ENCODE assay signal across 8 cellular contexts in genomic region chr9:95508968-95509850, GRCh38. TPM values are rescaled to one million over a fixed set of nuclear protein-coding genes. Genes with fewer than 3 reads are reported as not detected.
DNase-seq lines count a peak whose midpoint lies in the region; ATAC-seq and TF ChIP-seq lines count a peak whose summit lies in the region.

No MANE protein-coding gene starts in this region.

- POLR2A ChIA-PET in CD4-positive, alpha-beta T cell (lab: Charles Lee), result interaction anchor here (1.1 to 6.7 kb wide), 4 partner anchors 15 to 366 kb away, joined by 3 to 99 read pairs (median 6); partner anchors contain the start of gene ERCC6L2
- POLR2A ChIA-PET in OCI-LY7 (lab: Charles Lee), result interaction anchor here (0.6 to 1.7 kb wide), 6 partner anchors 11 to 191 kb away, joined by 3 to 6 read pairs (median 4); no protein-coding TSS in a partner anchor

- no peaks in the 10 kb centered on the region for H3K9me3 Mint-ChIP-seq in CD4-positive, alpha-beta T cell
- no peaks in the 10 kb centered on the region for H3K9me3 Mint-ChIP-seq in activated T-helper 17 cell treated with anti-CD3 and anti-CD28 coated beads, Interleukin-2, amount 50 U/mL, for 72 hours

- peak overlapping the region; percentile 93 for H3K4me3 Mint-ChIP-seq in CD4-positive, alpha-beta T cell
- peak overlapping the region; percentile 97 for H3K4me3 Mint-ChIP-seq in activated T-helper 17 cell treated with anti-CD3 and anti-CD28 coated beads, Interleukin-2, amount 50 U/mL, for 72 hours

- peaks cover 23% of the 10 kb centered on the region for H3K27me3 Mint-ChIP-seq in CD4-positive, alpha-beta T cell
- H3K27me3 Mint-ChIP-seq in activated T-helper 17 cell treated with anti-CD3 and anti-CD28 coated beads, Interleukin-2, amount 50 U/mL, for 72 hours, result peaks cover 13% of the 10 kb centered on the region

- H3K4me2 ChIP-seq in OCI-LY7 (ENCODE audit: low read length), result peak overlapping the region; percentile 89

- peaks cover 14% of the 10 kb centered on the region for H4K20me1 ChIP-seq in OCI-LY7 (ENCODE audit: insufficient read depth, low read length)

- H3K27ac Mint-ChIP-seq in CD4-positive, alpha-beta T cell, result peak overlapping the region; percentile 83
- no peak overlapping the region for H3K27ac Mint-ChIP-seq in activated T-helper 17 cell treated with anti-CD3 and anti-CD28 coated beads, Interleukin-2, amount 50 U/mL, for 72 hours

- no peaks in the 10 kb centered on the region for H3K36me3 ChIP-seq in OCI-LY7 (ENCODE audit: insufficient read depth, low read length)
- no peaks in the 10 kb centered on the region for H3K36me3 ChIP-seq in muscle layer of duodenum (ENCODE audit: control insufficient read depth in 1 of 2, insufficient read depth in 2 of 2, low read length in 2 of 2)

- peaks cover 11% of the 10 kb centered on the region for H3K27me3 ChIP-seq in CD4-positive, alpha-beta T cell (ENCODE audit: control insufficient read depth, insufficient read depth, low read length)
- no peaks in the 10 kb centered on the region for H3K27me3 ChIP-seq in muscle layer of duodenum (ENCODE audit: low read depth, low read length)

- H3K79me2 ChIP-seq in OCI-LY7 (ENCODE audit: insufficient read depth, low read depth, low read length), result peaks cover 43% of the 10 kb centered on the region

- H3K4me3 ChIP-seq in OCI-LY7 (ENCODE audit: low read depth, low read length, poor library complexity, severe bottlenecking), result peak overlapping the region; percentile 82
- H3K4me3 ChIP-seq in muscle layer of duodenum (ENCODE audit: low read depth in 1 of 2, low read length in 2 of 2), result peak overlapping the region; percentile 73 to 95

- intact Hi-C loops in CD4-positive, alpha-beta T cell (cut with DNase I, micrococcal nuclease), result loop anchor here in 1 of 2 experiments (5.0 to 10.0 kb wide), 2 partner anchors 368 to 784 kb away; partner anchors contain the start of genes AOPEP and ERCC6L2
- intact Hi-C loops in OCI-LY7 (cut with micrococcal nuclease; ENCODE audit: unreplicated experiment), result loop anchor here (1.0 to 5.0 kb wide), 6 partner anchors 15 to 908 kb away; partner anchors contain the start of genes ERCC6L2, FANCC and ZNF367

- H3K4me1 ChIP-seq in OCI-LY7 (ENCODE audit: insufficient read depth, low read length, poor library complexity, severe bottlenecking) (peaks cover 26% of the 10 kb centered on the region), muscle layer of duodenum (ENCODE audit: control insufficient read depth in 1 of 2, insufficient read depth in 2 of 2, low read length in 2 of 2) (peaks cover 2 to 21% of the 10 kb centered on the region in 2 donors)

- no TSS peak for BruUV-seq in OCI-LY7 (replicated peaks; lab: Mats Ljungman, UMichigan)

- H3K27ac ChIP-seq in CD4-positive, alpha-beta T cell (ENCODE audit: low read depth, low read length), result no peak overlapping the region
- H3K27ac ChIP-seq in OCI-LY7 (ENCODE audit: low read depth, low read length, poor library complexity, severe bottlenecking) (peak overlapping the region; percentile 76), muscle layer of duodenum (ENCODE audit: low read length) (peak overlapping the region; percentile 67), substantia nigra (ENCODE audit: low read depth, low read length, poor library complexity, severe bottlenecking) (peak overlapping the region; percentile 96)

- peak in 7 of 10 experiments; percentile 43 to 67 (median 54) for DNase-seq in CD4-positive, alpha-beta T cell
- peak; percentile 81 for DNase-seq in GM20000 (ENCODE audit: low spot score)
- DNase-seq in HuH-7.5 (ENCODE audit: low spot score), result peak; percentile 82
- DNase-seq in OCI-LY7 (ENCODE audit: low spot score), result peak; percentile 92
- DNase-seq in fibroblast of gingiva (ENCODE audit: low read depth), result peak; percentile 93
- DNase-seq in substantia nigra (lab: John Stamatoyannopoulos, UW), result peak; percentile 41 to 92 (median 81)

- TF ChIP-seq CTCF in CD4-positive, alpha-beta T cell (IDR thresholded peaks at IDR 0.05), result no peak
- no peak for TF ChIP-seq CTCF in GM20000 (IDR thresholded peaks at IDR 0.05; ENCODE audit: extremely low read depth, missing control alignments)
- TF ChIP-seq CTCF in OCI-LY7 (conservative IDR thresholded peaks at IDR 0.05; ENCODE audit: low read length), result no peak

- CTCF ChIA-PET in CD4-positive, alpha-beta T cell (lab: Charles Lee), result interaction anchor here (1.1 kb wide), 1 partner anchor 15 kb away, joined by 3 read pairs; no protein-coding TSS in a partner anchor
- CTCF ChIA-PET in OCI-LY7 (lab: Charles Lee; ENCODE audit: unreplicated experiment), result no interaction called here

- H3K36me3 Mint-ChIP-seq in CD4-positive, alpha-beta T cell (ENCODE audit: low read depth), result peaks cover 30% of the 10 kb centered on the region
- H3K36me3 Mint-ChIP-seq in activated T-helper 17 cell treated with anti-CD3 and anti-CD28 coated beads, Interleukin-2, amount 50 U/mL, for 72 hours (ENCODE audit: low read depth), result no peaks in the 10 kb centered on the region

- ATAC-seq in CD4-positive, alpha-beta T cell (ENCODE audit: poor library complexity), result peak; percentile 37
- ATAC-seq in activated T-helper 17 cell treated with anti-CD3 and anti-CD28 coated beads, Interleukin-2, amount 50 U/mL, for 72 hours (replicated peaks), result peak; percentile 13

- no peaks in the 10 kb centered on the region for H3K9me2 ChIP-seq in OCI-LY7 (ENCODE audit: insufficient read depth, low read length)

- H2AFZ ChIP-seq in OCI-LY7 (ENCODE audit: low read length), result peak overlapping the region; percentile 71; the same call in 1 of the 2 replicates

- no peaks in the 10 kb centered on the region for H3K9me3 ChIP-seq in CD4-positive, alpha-beta T cell (ENCODE audit: control insufficient read depth, low read length)
- H3K9me3 ChIP-seq in OCI-LY7 (ENCODE audit: low read length) (no peaks in the 10 kb centered on the region), muscle layer of duodenum (ENCODE audit: control insufficient read depth in 1 of 2, low read length in 2 of 2) (no peaks in the 10 kb centered on the region)

- peaks cover 56% of the 10 kb centered on the region for H3K4me1 Mint-ChIP-seq in CD4-positive, alpha-beta T cell (ENCODE audit: low read depth)
- peaks cover 10% of the 10 kb centered on the region for H3K4me1 Mint-ChIP-seq in activated T-helper 17 cell treated with anti-CD3 and anti-CD28 coated beads, Interleukin-2, amount 50 U/mL, for 72 hours

RNA-seq across cellular contexts. Expression of gene PTCH1, which starts 7.6 kb away (rescaled TPM):
- total RNA-seq in CD4-positive, alpha-beta T cell, result 10 to 100 TPM; 15.8 to 17.0 TPM
- 13.1 and 16.5 TPM in 2 replicates for total RNA-seq in OCI-LY7 (2014; rRNA removed; shearing (Covaris generic))
- 36.1 and 49.9 TPM in 2 replicates for total RNA-seq in OCI-LY7 (2022)
- total RNA-seq in activated T-helper 17 cell treated with anti-CD3 and anti-CD28 coated beads, Interleukin-2, amount 50 U/mL, for 72 hours, result 1 to 10 TPM; 2.0 to 8.6 TPM
